In the genomic region with DNA sequence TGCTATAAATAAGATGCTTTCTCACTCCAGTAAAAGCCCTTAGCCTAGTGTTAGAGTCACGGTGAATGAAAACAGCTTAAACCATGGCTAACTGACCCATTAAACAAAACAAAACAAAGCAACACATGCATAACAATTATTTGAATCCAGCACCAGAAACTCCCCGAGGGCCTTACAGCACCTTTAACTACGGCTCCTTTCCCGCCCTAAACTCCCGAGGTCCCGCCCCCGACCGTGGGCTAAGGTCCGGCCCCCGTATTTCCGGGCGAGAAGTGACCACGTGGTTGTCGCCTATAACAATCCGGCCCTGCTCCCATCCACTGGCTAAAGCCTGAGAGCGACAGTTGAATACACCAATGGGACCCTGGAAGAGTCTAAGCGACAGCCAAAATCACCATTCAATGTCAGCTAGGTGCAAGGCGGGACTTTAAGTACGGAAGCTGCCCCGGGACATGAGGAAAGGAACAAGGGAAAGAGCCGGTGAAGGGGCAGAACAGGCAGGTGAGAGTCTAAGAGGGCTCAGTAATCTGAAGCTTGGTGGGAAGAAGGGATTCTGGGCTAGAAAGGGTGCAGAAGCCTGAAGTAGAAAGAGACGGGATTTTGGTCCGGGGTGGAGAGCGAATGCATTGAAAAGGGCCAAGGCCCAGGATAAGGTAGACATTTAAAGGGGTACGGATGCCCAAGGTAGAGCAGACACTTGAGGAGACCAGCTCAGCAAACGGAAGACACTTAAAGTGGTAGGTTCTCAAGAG, we compare ENCODE assay signal across 1 cellular context.
TF ChIP-seq lines count a peak whose summit lies in the region.

A gene (plus strand): TSS at position 448 of the 752 bp plus-strand sequence. CDS start 351 bp downstream, outside the sequence.

TF ChIP-seq in K562, 482 proteins besides CTCF, POLR2A, EP300 and RAD21 (continued from another document and continues in another):
- TF ChIP-seq, protein P1, sequence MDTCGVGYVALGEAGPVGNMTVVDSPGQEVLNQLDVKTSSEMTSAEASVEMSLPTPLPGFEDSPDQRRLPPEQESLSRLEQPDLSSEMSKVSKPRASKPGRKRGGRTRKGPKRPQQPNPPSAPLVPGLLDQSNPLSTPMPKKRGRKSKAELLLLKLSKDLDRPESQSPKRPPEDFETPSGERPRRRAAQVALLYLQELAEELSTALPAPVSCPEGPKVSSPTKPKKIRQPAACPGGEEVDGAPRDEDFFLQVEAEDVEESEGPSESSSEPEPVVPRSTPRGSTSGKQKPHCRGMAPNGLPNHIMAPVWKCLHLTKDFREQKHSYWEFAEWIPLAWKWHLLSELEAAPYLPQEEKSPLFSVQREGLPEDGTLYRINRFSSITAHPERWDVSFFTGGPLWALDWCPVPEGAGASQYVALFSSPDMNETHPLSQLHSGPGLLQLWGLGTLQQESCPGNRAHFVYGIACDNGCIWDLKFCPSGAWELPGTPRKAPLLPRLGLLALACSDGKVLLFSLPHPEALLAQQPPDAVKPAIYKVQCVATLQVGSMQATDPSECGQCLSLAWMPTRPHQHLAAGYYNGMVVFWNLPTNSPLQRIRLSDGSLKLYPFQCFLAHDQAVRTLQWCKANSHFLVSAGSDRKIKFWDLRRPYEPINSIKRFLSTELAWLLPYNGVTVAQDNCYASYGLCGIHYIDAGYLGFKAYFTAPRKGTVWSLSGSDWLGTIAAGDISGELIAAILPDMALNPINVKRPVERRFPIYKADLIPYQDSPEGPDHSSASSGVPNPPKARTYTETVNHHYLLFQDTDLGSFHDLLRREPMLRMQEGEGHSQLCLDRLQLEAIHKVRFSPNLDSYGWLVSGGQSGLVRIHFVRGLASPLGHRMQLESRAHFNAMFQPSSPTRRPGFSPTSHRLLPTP (IDR thresholded peaks at IDR 0.05; ENCODE audit: borderline replicate concordance, extremely low read depth, insufficient read length), result no peak
- TF ChIP-seq, protein P2, sequence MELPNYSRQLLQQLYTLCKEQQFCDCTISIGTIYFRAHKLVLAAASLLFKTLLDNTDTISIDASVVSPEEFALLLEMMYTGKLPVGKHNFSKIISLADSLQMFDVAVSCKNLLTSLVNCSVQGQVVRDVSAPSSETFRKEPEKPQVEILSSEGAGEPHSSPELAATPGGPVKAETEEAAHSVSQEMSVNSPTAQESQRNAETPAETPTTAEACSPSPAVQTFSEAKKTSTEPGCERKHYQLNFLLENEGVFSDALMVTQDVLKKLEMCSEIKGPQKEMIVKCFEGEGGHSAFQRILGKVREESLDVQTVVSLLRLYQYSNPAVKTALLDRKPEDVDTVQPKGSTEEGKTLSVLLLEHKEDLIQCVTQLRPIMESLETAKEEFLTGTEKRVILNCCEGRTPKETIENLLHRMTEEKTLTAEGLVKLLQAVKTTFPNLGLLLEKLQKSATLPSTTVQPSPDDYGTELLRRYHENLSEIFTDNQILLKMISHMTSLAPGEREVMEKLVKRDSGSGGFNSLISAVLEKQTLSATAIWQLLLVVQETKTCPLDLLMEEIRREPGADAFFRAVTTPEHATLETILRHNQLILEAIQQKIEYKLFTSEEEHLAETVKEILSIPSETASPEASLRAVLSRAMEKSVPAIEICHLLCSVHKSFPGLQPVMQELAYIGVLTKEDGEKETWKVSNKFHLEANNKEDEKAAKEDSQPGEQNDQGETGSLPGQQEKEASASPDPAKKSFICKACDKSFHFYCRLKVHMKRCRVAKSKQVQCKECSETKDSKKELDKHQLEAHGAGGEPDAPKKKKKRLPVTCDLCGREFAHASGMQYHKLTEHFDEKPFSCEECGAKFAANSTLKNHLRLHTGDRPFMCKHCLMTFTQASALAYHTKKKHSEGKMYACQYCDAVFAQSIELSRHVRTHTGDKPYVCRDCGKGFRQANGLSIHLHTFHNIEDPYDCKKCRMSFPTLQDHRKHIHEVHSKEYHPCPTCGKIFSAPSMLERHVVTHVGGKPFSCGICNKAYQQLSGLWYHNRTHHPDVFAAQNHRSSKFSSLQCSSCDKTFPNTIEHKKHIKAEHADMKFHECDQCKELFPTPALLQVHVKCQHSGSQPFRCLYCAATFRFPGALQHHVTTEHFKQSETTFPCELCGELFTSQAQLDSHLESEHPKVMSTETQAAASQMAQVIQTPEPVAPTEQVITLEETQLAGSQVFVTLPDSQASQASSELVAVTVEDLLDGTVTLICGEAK (IDR thresholded peaks at IDR 0.05), result peak; percentile 97
- TF ChIP-seq, protein P2 (CRISPR knock-in tag; IDR thresholded peaks at IDR 0.05), result no peak
- TF ChIP-seq NBN (IDR thresholded peaks at IDR 0.05; ENCODE audit: low read depth) (peak; percentile 77), POU5F1 (IDR thresholded peaks at IDR 0.05; ENCODE audit: borderline replicate concordance, low read depth, low read length, partially characterized antibody) (peak; percentile 20), ARNT (IDR thresholded peaks at IDR 0.05) (peak; percentile 12 to 57; a peak in 1 of 4 replicates), ARID2 (IDR thresholded peaks at IDR 0.05) (0 out of 2 replicates have a peak, but pooled peaks have one; percentile 34), NR2C2 (CRISPR knock-in tag; IDR thresholded peaks at IDR 0.05) (no peak), NR2C2 (tag; IDR thresholded peaks at IDR 0.05) (peak; percentile 42), HLTF (IDR thresholded peaks at IDR 0.05) (peak; percentile 80; the same call in 1 of the 2 replicates), E2F3 (CRISPR knock-in tag; IDR thresholded peaks at IDR 0.05) (peak; percentile 92), NEUROD1 (IDR thresholded peaks at IDR 0.05; ENCODE audit: borderline replicate concordance, low read depth, low read length, partially characterized antibody) (peak; percentile 99), SNIP1 (IDR thresholded peaks at IDR 0.05; ENCODE audit: low read depth) (no peak), SPI1 (IDR thresholded peaks at IDR 0.05; ENCODE audit: borderline replicate concordance, low read depth, low read length) (0 out of 2 replicates have a peak, but pooled peaks have one; percentile 48), ATF1 (CRISPR knock-in tag; IDR thresholded peaks at IDR 0.05) (no peak), ATF1 (tag; IDR thresholded peaks at IDR 0.05) (peak; percentile 91), FOXM1 (IDR thresholded peaks at IDR 0.05; ENCODE audit: low read depth) (peak; percentile 76), FOXM1 (CRISPR knock-in tag; IDR thresholded peaks at IDR 0.05; ENCODE audit: low read depth) (no peak), TOE1 (IDR thresholded peaks at IDR 0.05; ENCODE audit: borderline replicate concordance) (peak; percentile 93), TOE1 (CRISPR knock-in tag; IDR thresholded peaks at IDR 0.05; ENCODE audit: borderline replicate concordance, low read depth) (no peak)
- TF ChIP-seq, protein P3, sequence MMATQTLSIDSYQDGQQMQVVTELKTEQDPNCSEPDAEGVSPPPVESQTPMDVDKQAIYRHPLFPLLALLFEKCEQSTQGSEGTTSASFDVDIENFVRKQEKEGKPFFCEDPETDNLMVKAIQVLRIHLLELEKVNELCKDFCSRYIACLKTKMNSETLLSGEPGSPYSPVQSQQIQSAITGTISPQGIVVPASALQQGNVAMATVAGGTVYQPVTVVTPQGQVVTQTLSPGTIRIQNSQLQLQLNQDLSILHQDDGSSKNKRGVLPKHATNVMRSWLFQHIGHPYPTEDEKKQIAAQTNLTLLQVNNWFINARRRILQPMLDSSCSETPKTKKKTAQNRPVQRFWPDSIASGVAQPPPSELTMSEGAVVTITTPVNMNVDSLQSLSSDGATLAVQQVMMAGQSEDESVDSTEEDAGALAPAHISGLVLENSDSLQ (IDR thresholded peaks at IDR 0.05), result peak; percentile 100
- TF ChIP-seq, protein P4, sequence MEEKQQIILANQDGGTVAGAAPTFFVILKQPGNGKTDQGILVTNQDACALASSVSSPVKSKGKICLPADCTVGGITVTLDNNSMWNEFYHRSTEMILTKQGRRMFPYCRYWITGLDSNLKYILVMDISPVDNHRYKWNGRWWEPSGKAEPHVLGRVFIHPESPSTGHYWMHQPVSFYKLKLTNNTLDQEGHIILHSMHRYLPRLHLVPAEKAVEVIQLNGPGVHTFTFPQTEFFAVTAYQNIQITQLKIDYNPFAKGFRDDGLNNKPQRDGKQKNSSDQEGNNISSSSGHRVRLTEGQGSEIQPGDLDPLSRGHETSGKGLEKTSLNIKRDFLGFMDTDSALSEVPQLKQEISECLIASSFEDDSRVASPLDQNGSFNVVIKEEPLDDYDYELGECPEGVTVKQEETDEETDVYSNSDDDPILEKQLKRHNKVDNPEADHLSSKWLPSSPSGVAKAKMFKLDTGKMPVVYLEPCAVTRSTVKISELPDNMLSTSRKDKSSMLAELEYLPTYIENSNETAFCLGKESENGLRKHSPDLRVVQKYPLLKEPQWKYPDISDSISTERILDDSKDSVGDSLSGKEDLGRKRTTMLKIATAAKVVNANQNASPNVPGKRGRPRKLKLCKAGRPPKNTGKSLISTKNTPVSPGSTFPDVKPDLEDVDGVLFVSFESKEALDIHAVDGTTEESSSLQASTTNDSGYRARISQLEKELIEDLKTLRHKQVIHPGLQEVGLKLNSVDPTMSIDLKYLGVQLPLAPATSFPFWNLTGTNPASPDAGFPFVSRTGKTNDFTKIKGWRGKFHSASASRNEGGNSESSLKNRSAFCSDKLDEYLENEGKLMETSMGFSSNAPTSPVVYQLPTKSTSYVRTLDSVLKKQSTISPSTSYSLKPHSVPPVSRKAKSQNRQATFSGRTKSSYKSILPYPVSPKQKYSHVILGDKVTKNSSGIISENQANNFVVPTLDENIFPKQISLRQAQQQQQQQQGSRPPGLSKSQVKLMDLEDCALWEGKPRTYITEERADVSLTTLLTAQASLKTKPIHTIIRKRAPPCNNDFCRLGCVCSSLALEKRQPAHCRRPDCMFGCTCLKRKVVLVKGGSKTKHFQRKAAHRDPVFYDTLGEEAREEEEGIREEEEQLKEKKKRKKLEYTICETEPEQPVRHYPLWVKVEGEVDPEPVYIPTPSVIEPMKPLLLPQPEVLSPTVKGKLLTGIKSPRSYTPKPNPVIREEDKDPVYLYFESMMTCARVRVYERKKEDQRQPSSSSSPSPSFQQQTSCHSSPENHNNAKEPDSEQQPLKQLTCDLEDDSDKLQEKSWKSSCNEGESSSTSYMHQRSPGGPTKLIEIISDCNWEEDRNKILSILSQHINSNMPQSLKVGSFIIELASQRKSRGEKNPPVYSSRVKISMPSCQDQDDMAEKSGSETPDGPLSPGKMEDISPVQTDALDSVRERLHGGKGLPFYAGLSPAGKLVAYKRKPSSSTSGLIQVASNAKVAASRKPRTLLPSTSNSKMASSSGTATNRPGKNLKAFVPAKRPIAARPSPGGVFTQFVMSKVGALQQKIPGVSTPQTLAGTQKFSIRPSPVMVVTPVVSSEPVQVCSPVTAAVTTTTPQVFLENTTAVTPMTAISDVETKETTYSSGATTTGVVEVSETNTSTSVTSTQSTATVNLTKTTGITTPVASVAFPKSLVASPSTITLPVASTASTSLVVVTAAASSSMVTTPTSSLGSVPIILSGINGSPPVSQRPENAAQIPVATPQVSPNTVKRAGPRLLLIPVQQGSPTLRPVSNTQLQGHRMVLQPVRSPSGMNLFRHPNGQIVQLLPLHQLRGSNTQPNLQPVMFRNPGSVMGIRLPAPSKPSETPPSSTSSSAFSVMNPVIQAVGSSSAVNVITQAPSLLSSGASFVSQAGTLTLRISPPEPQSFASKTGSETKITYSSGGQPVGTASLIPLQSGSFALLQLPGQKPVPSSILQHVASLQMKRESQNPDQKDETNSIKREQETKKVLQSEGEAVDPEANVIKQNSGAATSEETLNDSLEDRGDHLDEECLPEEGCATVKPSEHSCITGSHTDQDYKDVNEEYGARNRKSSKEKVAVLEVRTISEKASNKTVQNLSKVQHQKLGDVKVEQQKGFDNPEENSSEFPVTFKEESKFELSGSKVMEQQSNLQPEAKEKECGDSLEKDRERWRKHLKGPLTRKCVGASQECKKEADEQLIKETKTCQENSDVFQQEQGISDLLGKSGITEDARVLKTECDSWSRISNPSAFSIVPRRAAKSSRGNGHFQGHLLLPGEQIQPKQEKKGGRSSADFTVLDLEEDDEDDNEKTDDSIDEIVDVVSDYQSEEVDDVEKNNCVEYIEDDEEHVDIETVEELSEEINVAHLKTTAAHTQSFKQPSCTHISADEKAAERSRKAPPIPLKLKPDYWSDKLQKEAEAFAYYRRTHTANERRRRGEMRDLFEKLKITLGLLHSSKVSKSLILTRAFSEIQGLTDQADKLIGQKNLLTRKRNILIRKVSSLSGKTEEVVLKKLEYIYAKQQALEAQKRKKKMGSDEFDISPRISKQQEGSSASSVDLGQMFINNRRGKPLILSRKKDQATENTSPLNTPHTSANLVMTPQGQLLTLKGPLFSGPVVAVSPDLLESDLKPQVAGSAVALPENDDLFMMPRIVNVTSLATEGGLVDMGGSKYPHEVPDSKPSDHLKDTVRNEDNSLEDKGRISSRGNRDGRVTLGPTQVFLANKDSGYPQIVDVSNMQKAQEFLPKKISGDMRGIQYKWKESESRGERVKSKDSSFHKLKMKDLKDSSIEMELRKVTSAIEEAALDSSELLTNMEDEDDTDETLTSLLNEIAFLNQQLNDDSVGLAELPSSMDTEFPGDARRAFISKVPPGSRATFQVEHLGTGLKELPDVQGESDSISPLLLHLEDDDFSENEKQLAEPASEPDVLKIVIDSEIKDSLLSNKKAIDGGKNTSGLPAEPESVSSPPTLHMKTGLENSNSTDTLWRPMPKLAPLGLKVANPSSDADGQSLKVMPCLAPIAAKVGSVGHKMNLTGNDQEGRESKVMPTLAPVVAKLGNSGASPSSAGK (IDR thresholded peaks at IDR 0.05), result peak; percentile 94
- TF ChIP-seq, protein P5, sequence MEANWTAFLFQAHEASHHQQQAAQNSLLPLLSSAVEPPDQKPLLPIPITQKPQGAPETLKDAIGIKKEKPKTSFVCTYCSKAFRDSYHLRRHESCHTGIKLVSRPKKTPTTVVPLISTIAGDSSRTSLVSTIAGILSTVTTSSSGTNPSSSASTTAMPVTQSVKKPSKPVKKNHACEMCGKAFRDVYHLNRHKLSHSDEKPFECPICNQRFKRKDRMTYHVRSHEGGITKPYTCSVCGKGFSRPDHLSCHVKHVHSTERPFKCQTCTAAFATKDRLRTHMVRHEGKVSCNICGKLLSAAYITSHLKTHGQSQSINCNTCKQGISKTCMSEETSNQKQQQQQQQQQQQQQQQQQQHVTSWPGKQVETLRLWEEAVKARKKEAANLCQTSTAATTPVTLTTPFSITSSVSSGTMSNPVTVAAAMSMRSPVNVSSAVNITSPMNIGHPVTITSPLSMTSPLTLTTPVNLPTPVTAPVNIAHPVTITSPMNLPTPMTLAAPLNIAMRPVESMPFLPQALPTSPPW (CRISPR knock-in tag; IDR thresholded peaks at IDR 0.05), result peak; percentile 75
